In the genomic region with DNA sequence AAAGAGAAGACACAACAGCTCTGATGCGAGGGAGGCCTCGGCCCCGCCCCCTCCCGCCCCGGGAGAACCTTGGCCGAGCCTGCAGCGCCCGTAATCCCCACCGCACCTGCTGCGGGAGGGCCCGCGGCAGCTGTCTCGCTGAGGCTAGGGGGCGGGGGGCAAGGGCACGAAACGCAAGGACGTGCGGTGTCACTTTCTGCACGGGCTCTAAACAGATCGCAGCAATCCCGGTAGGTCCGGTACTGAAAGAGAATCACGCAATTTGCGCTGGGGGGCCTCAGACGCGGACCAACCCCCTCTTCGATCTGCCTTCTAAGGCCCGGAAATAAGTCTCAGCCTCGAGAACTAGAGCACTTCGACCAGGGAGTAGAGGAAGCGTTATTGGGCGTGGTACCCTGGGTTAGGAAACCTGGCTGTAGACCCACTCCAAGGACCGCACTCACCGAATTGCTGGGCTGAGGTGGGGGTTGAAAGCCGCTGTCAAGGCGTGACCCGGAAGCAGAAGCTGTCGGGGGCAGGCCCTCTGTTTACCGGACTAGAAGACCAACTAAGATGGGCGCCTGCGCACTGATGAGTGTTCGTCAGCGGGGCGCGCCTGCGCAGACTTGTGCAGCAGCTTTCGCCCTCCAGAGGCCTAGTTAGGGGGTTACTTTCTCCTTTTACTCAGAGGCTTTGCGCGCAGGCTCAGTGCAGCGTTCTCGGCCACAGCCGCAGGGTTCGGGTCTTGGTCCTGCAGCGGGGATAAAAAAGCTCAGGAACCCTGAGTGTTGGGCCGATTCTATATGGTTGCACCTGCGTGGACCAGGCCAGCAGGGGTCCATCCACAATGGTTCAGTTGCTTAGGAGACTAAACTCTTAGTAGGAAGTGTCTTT, we compare ENCODE assay signal across 1 cellular context.
TF ChIP-seq lines count a peak whose summit lies in the region.

TSS of gene ASB8 (minus strand) at position 500 of the 873 bp plus-strand sequence. CDS start 4,019 bp downstream, outside the sequence.

TF ChIP-seq in HepG2, 621 proteins besides CTCF, POLR2A, EP300 and RAD21 (continued from another document):
- TF ChIP-seq ZFP91 (CRISPR knock-in tag; IDR thresholded peaks at IDR 0.05; ENCODE audit: borderline replicate concordance) (peak; percentile 83; the same call in 1 of the 2 replicates), DMAP1 (CRISPR knock-in tag; IDR thresholded peaks at IDR 0.05) (peak; percentile 80), CBX2 (IDR thresholded peaks at IDR 0.05; ENCODE audit: low read depth, low read length) (no peak), CBX2 (CRISPR knock-in tag; IDR thresholded peaks at IDR 0.05; ENCODE audit: low read depth) (no peak; the same call in 1 of the 2 replicates), HNRNPLL (IDR thresholded peaks at IDR 0.05; ENCODE audit: low read depth, low read length, poor library complexity, severe bottlenecking) (peak; percentile 90), FOXP1 (IDR thresholded peaks at IDR 0.05) (no peak), FOXP1 (CRISPR knock-in tag; IDR thresholded peaks at IDR 0.05) (peak; percentile 59; the same call in 1 of the 2 replicates), IKZF5 (CRISPR knock-in tag; IDR thresholded peaks at IDR 0.05) (peak; percentile 72), ZNF383 (CRISPR knock-in tag; IDR thresholded peaks at IDR 0.05; ENCODE audit: borderline replicate concordance) (no peak), ZSCAN21 (CRISPR knock-in tag; IDR thresholded peaks at IDR 0.05; ENCODE audit: borderline replicate concordance) (0 out of 2 replicates have a peak, but pooled peaks have one; percentile 53), POLR2AphosphoS5 (IDR thresholded peaks at IDR 0.05; ENCODE audit: low read depth, low read length) (peak; percentile 70), ETV5 (CRISPR knock-in tag; IDR thresholded peaks at IDR 0.05; ENCODE audit: borderline replicate concordance) (0 out of 2 replicates have a peak, but pooled peaks have one; percentile 32), ZNF34 (CRISPR knock-in tag; IDR thresholded peaks at IDR 0.05; ENCODE audit: borderline replicate concordance) (0 out of 2 replicates have a peak, but pooled peaks have one; percentile 49), RBM39 (IDR thresholded peaks at IDR 0.05; ENCODE audit: low read depth, low read length, poor library complexity, severe bottlenecking) (peak; percentile 47), ZNF710 (CRISPR knock-in tag; IDR thresholded peaks at IDR 0.05; ENCODE audit: borderline replicate concordance) (peak; percentile 8; the same call in 1 of the 2 replicates), ZNF605 (CRISPR knock-in tag; IDR thresholded peaks at IDR 0.05) (0 out of 2 replicates have a peak, but pooled peaks have one; percentile 69), MZF1 (CRISPR knock-in tag; IDR thresholded peaks at IDR 0.05; ENCODE audit: borderline replicate concordance) (no peak), CBFB (CRISPR knock-in tag; IDR thresholded peaks at IDR 0.05) (no peak), NONO (IDR thresholded peaks at IDR 0.05) (no peak), NONO (CRISPR knock-in tag; conservative IDR thresholded peaks at IDR 0.05) (peak; percentile 54; the same call in 1 of the 2 replicates), HOXA9 (CRISPR knock-in tag; IDR thresholded peaks at IDR 0.05; ENCODE audit: borderline replicate concordance) (no peak), MEF2D (CRISPR knock-in tag; IDR thresholded peaks at IDR 0.05) (peak; percentile 87), CBX1 (IDR thresholded peaks at IDR 0.05; ENCODE audit: low read depth) (no peak), MEIS2 (CRISPR knock-in tag; IDR thresholded peaks at IDR 0.05) (no peak), ZNF329 (CRISPR knock-in tag; IDR thresholded peaks at IDR 0.05; ENCODE audit: low read depth) (peak; percentile 9; the same call in 1 of the 2 replicates), ZNF350 (CRISPR knock-in tag; IDR thresholded peaks at IDR 0.05; ENCODE audit: borderline replicate concordance, low read depth) (peak; percentile 53; the same call in 1 of the 2 replicates), NR2C2 (CRISPR knock-in tag; IDR thresholded peaks at IDR 0.05; ENCODE audit: borderline replicate concordance) (peak; percentile 100), NFKBIZ (CRISPR knock-in tag; IDR thresholded peaks at IDR 0.05) (peak; percentile 43; the same call in 1 of the 2 replicates), MED1 (CRISPR knock-in tag; IDR thresholded peaks at IDR 0.05) (peak; percentile 45), ZBTB21 (CRISPR knock-in tag; IDR thresholded peaks at IDR 0.05) (0 out of 2 replicates have a peak, but pooled peaks have one; percentile 12), SP140L (CRISPR knock-in tag; IDR thresholded peaks at IDR 0.05; ENCODE audit: borderline replicate concordance) (no peak), MTA1 (CRISPR knock-in tag; IDR thresholded peaks at IDR 0.05; ENCODE audit: borderline replicate concordance) (peak; percentile 77; the same call in 1 of the 2 replicates), CCAR2 (optimal IDR thresholded peaks at IDR 0.05; ENCODE audit: low read depth, low read length) (no peak), ZFP1 (CRISPR knock-in tag; IDR thresholded peaks at IDR 0.05) (0 out of 2 replicates have a peak, but pooled peaks have one; percentile 18), ZNF616 (CRISPR knock-in tag; IDR thresholded peaks at IDR 0.05; ENCODE audit: low read depth) (no peak), ARID5B (CRISPR knock-in tag; IDR thresholded peaks at IDR 0.05) (0 out of 2 replicates have a peak, but pooled peaks have one; percentile 31)
- TF ChIP-seq, protein P1, sequence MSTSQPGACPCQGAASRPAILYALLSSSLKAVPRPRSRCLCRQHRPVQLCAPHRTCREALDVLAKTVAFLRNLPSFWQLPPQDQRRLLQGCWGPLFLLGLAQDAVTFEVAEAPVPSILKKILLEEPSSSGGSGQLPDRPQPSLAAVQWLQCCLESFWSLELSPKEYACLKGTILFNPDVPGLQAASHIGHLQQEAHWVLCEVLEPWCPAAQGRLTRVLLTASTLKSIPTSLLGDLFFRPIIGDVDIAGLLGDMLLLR (CRISPR knock-in tag; IDR thresholded peaks at IDR 0.05): peak; percentile 16; the same call in 1 of the 2 replicates
- TF ChIP-seq, protein P2, sequence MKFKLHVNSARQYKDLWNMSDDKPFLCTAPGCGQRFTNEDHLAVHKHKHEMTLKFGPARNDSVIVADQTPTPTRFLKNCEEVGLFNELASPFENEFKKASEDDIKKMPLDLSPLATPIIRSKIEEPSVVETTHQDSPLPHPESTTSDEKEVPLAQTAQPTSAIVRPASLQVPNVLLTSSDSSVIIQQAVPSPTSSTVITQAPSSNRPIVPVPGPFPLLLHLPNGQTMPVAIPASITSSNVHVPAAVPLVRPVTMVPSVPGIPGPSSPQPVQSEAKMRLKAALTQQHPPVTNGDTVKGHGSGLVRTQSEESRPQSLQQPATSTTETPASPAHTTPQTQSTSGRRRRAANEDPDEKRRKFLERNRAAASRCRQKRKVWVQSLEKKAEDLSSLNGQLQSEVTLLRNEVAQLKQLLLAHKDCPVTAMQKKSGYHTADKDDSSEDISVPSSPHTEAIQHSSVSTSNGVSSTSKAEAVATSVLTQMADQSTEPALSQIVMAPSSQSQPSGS (CRISPR knock-in tag; IDR thresholded peaks at IDR 0.05): peak; percentile 36; the same call in 1 of the 2 replicates
- TF ChIP-seq, protein P3, sequence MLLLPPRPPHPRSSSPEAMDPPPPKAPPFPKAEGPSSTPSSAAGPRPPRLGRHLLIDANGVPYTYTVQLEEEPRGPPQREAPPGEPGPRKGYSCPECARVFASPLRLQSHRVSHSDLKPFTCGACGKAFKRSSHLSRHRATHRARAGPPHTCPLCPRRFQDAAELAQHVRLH (CRISPR knock-in tag; IDR thresholded peaks at IDR 0.05; ENCODE audit: borderline replicate concordance, low read depth): peak; percentile 55; the same call in 1 of the 2 replicates
- TF ChIP-seq, protein P4, sequence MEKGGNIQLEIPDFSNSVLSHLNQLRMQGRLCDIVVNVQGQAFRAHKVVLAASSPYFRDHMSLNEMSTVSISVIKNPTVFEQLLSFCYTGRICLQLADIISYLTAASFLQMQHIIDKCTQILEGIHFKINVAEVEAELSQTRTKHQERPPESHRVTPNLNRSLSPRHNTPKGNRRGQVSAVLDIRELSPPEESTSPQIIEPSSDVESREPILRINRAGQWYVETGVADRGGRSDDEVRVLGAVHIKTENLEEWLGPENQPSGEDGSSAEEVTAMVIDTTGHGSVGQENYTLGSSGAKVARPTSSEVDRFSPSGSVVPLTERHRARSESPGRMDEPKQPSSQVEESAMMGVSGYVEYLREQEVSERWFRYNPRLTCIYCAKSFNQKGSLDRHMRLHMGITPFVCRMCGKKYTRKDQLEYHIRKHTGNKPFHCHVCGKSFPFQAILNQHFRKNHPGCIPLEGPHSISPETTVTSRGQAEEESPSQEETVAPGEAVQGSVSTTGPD (CRISPR knock-in tag; IDR thresholded peaks at IDR 0.05): no peak
- TF ChIP-seq, protein P5, sequence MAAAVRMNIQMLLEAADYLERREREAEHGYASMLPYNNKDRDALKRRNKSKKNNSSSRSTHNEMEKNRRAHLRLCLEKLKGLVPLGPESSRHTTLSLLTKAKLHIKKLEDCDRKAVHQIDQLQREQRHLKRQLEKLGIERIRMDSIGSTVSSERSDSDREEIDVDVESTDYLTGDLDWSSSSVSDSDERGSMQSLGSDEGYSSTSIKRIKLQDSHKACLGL (CRISPR knock-in tag; IDR thresholded peaks at IDR 0.05): peak; percentile 73; the same call in 1 of the 2 replicates
TF ChIP-seq in HepG2: peak in this region for 193.
